In genomic region chr13:48161530-48162179, GRCh38 we compare ENCODE assay signal across 11 cellular contexts.
DNase-seq lines count a peak whose midpoint lies in the region; ATAC-seq, FAIRE-seq and TF ChIP-seq lines count a peak whose summit lies in the region.
"Had no signal": no experiment of that assay in that cellular context is flagged by ENCODE, and none has a peak within 500 bp of the region (broad histone marks: within the 10 kb centered on the region; RNA-seq: fewer than 3 reads in every experiment).

No MANE protein-coding gene starts in this region.

- no peak overlapping the region for H3K4me3 Mint-ChIP-seq in stimulated activated effector memory CD8-positive, alpha-beta T cell treated with anti-CD3 and anti-CD28 coated beads, Interleukin-12 subunit alpha, Interleukin-12 subunit beta, amount 100 ng/mL, for 72 hours
- H3K4me3 Mint-ChIP-seq: IgD-negative memory B cell had no signal

- H3K27ac Mint-ChIP-seq in stimulated activated effector memory CD8-positive, alpha-beta T cell treated with anti-CD3 and anti-CD28 coated beads, Interleukin-12 subunit alpha, Interleukin-12 subunit beta, amount 100 ng/mL, for 72 hours, result no peak overlapping the region
- H3K27ac Mint-ChIP-seq: progenitor cell of endocrine pancreas had no signal

- no peak for FAIRE-seq in GM12891 (lab: Jason Lieb, UNC)

- H3K36me3 ChIP-seq in heart right ventricle, result no peaks in the 10 kb centered on the region

- H3K4me1 Mint-ChIP-seq in stimulated activated effector memory CD8-positive, alpha-beta T cell treated with anti-CD3 and anti-CD28 coated beads, Interleukin-12 subunit alpha, Interleukin-12 subunit beta, amount 100 ng/mL, for 72 hours, result peaks cover 7% of the 10 kb centered on the region

- H3K36me3 Mint-ChIP-seq in stimulated activated effector memory CD8-positive, alpha-beta T cell treated with anti-CD3 and anti-CD28 coated beads, Interleukin-12 subunit alpha, Interleukin-12 subunit beta, amount 100 ng/mL, for 72 hours, result no peaks in the 10 kb centered on the region
- H3K36me3 Mint-ChIP-seq: CD8-positive, alpha-beta memory T cell had no signal

- H3K4me3 ChIP-seq in heart right ventricle, result no peak overlapping the region

- ATAC-seq in heart right ventricle, result peak; percentile 67 to 92 (median 82)
- peak; percentile 85 for ATAC-seq in sciatic nerve
- no peak for ATAC-seq in stimulated activated effector memory CD8-positive, alpha-beta T cell treated with anti-CD3 and anti-CD28 coated beads, Interleukin-12 subunit alpha, Interleukin-12 subunit beta, amount 100 ng/mL, for 72 hours
- no peak for ATAC-seq in HG02884 (IDR thresholded peaks at IDR 0.05; ENCODE audit: unreplicated experiment)

- H3K27me3 ChIP-seq in heart right ventricle, result no peaks in the 10 kb centered on the region

- H3K27ac ChIP-seq in adipose tissue (ENCODE audit: low read depth, low read length), result peak overlapping the region; percentile 38
- peak overlapping the region in 9 of 10 donors; percentile 23 to 97 (median 79) for H3K27ac ChIP-seq in heart right ventricle

- H3K4me1 ChIP-seq in heart right ventricle, result peaks cover 0 to 69% (median 24%) of the 10 kb centered on the region in 9 donors

- WGBS in adipose tissue, 3 donors, result 33 to 84% (median 50%) methylated on average over 5 of the region's 5 CpGs
- WGBS in heart right ventricle, 2 donors, result 47 to 55% methylated on average over 5 of the region's 5 CpGs

- TF ChIP-seq POLR2A in GM12891 (IDR thresholded peaks at IDR 0.05; ENCODE audit: low read depth, low read length), result no peak

- H3K9me3 Mint-ChIP-seq in stimulated activated effector memory CD8-positive, alpha-beta T cell treated with anti-CD3 and anti-CD28 coated beads, Interleukin-12 subunit alpha, Interleukin-12 subunit beta, amount 100 ng/mL, for 72 hours, result no peaks in the 10 kb centered on the region
- H3K9me3 Mint-ChIP-seq: CD8-positive, alpha-beta memory T cell; IgD-negative memory B cell had no signal

- intact Hi-C loops in heart right ventricle (cut with DNase I) (loop anchor here in 1 of 10 donors (5.0 kb wide), 1 partner anchor 56 kb away; no protein-coding TSS in a partner anchor), sciatic nerve (cut with DNase I) (no loop called here)

- H3K9me3 ChIP-seq in heart right ventricle, result no peaks in the 10 kb centered on the region

- DNase-seq in GM12891 (ENCODE audit: insufficient read length, low spot score), result no peak
- DNase-seq in heart right ventricle, result peak; percentile 29 to 57
- DNase-seq in sciatic nerve (ENCODE audit: low spot score), result peak; percentile 70
- no peak for DNase-seq in COLO829 (ENCODE audit: low spot score)
- DNase-seq in effector CD8-positive, alpha-beta T cell (lab: John Stamatoyannopoulos, UW), result no peak
- DNase-seq in stimulated activated effector memory CD8-positive, alpha-beta T cell treated with anti-CD3 and anti-CD28 coated beads, Interleukin-12 subunit alpha, Interleukin-12 subunit beta, amount 100 ng/mL, for 72 hours (ENCODE audit: low spot score in 2 of 2), result no peak
- DNase-seq: CD8-positive, alpha-beta memory T cell had no signal

- TF ChIP-seq CTCF in heart right ventricle (IDR thresholded peaks at IDR 0.05), result no peak

TF ChIP-seq in GM12891, 5 proteins besides CTCF, POLR2A, EP300 and RAD21:
- TF ChIP-seq PAX5 (IDR thresholded peaks at IDR 0.05; ENCODE audit: insufficient read depth, low read length, severe bottlenecking) (no peak), SPI1 (IDR thresholded peaks at IDR 0.05; ENCODE audit: low read depth, low read length) (peak; percentile 41; the same call in 1 of the 2 replicates), POU2F2 (IDR thresholded peaks at IDR 0.05; ENCODE audit: low read depth, low read length) (no peak), POLR2AphosphoS5 (IDR thresholded peaks at IDR 0.05; ENCODE audit: low read depth, low read length) (no peak)

Comparison
In these comparisons a context has a peak if more than half of its experiments do, and no peak if none do; other contexts are left out.
1. DNase-seq: peak in heart right ventricle (2 of 2) and sciatic nerve (single experiment); none in GM12891 (single experiment), COLO829 (single experiment), effector CD8-positive, alpha-beta T cell (single experiment) and stimulated activated effector memory CD8-positive, alpha-beta T cell treated with anti-CD3 and anti-CD28 coated beads, Interleukin-12 subunit alpha, Interleukin-12 subunit beta, amount 100 ng/mL, for 72 hours (0 of 2).
2. ATAC-seq: peak in heart right ventricle (8 of 8) and sciatic nerve (single experiment); none in stimulated activated effector memory CD8-positive, alpha-beta T cell treated with anti-CD3 and anti-CD28 coated beads, Interleukin-12 subunit alpha, Interleukin-12 subunit beta, amount 100 ng/mL, for 72 hours (single experiment) and HG02884 (single experiment).